In the genomic region with DNA sequence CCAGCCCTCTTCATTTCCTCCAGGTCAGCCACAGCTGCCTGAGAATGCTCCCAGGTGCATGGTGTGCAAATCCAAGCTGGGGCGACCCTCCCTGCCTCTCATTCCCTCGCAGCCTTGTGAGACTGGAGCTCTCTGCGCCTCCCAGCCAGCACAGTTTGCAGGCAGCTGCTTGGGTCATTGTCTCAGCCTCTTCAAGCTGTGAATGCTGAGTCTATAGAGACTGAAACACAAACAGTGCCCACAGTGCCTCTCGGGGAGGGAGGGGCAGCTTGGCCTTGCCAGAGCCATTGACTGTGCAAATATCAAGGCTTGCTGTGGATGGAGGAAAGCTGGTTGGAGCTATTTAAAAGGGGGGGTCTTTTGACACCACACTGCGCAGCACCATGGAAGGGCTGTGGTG, we compare ENCODE assay signal across 10 cellular contexts. TPM values are rescaled to one million over a fixed set of nuclear protein-coding genes. Genes with fewer than 3 reads are reported as not detected.
DNase-seq lines count a peak whose midpoint lies in the region; ATAC-seq and TF ChIP-seq lines count a peak whose summit lies in the region.
"Had no signal": no experiment of that assay in that cellular context is flagged by ENCODE, and none has a peak within 500 bp of the region (broad histone marks: within the 10 kb centered on the region; RNA-seq: fewer than 3 reads in every experiment).

No MANE protein-coding gene starts in this region.

- no peak for TF ChIP-seq POLR2A in vagina (IDR thresholded peaks at IDR 0.05)

- no peak overlapping the region for H3K4me3 ChIP-seq in NT2/D1 (ENCODE audit: insufficient read length, low read depth)
- no peak overlapping the region for H3K4me3 ChIP-seq in vagina
- H3K4me3 ChIP-seq: right lobe of liver had no signal

- DNase-seq in NCI-H1092 treated with DMSO at 0.1 percent for 48 hours (lab: John Stamatoyannopoulos, UW), result peak; percentile 99
- peak; percentile 86 for DNase-seq in NT2/D1 (ENCODE audit: low read depth, low spot score)
- no peak for DNase-seq in left ventricle myocardium superior
- DNase-seq in retina, result peak; percentile 82
- DNase-seq in GM19240 (ENCODE audit: insufficient read length, low spot score), result no peak
- no peak for DNase-seq in vagina (ENCODE audit: extremely low spot score in 2 of 2)
- DNase-seq: activated effector memory CD4-positive, alpha-beta T cell treated with Interleukin-2 at 50 U/mL for 16 hours; right lobe of liver had no signal

- intact Hi-C loops in left ventricle myocardium superior (cut with micrococcal nuclease) (no loop called here), vagina (cut with DNase I) (loop anchor here (10.0 kb wide), 1 partner anchor 349 kb away; no protein-coding TSS in a partner anchor)

- H3K4me1 ChIP-seq in NT2/D1 (ENCODE audit: insufficient read depth, insufficient read length), result peaks cover 25% of the 10 kb centered on the region
- peaks cover 67% of the 10 kb centered on the region for H3K4me1 ChIP-seq in vagina

- H3K27me3 ChIP-seq in NT2/D1 (ENCODE audit: insufficient read depth, insufficient read length) (no peaks in the 10 kb centered on the region), vagina (no peaks in the 10 kb centered on the region)
- H3K27me3 ChIP-seq: right lobe of liver had no signal

- ATAC-seq in left ventricle myocardium superior (peak; percentile 62), GM18867 (IDR thresholded peaks at IDR 0.05; ENCODE audit: unreplicated experiment) (no peak), HG02623 (IDR thresholded peaks at IDR 0.05; ENCODE audit: unreplicated experiment) (no peak)

- no peak for TF ChIP-seq CTCF in vagina (IDR thresholded peaks at IDR 0.05)

- H3K36me3 ChIP-seq in NT2/D1 (ENCODE audit: insufficient read depth, insufficient read length, low read length) (peaks cover 5% of the 10 kb centered on the region), vagina (no peaks in the 10 kb centered on the region)
- H3K36me3 ChIP-seq: right lobe of liver had no signal

- peak overlapping the region; percentile 39 for H3K9ac ChIP-seq in NT2/D1 (ENCODE audit: insufficient read length, low read depth)

- no peak overlapping the region for H3K27ac ChIP-seq in vagina
- H3K27ac ChIP-seq: right lobe of liver had no signal

- H3K9me3 ChIP-seq in NT2/D1 (ENCODE audit: insufficient read depth, low read length) (no peaks in the 10 kb centered on the region), vagina (no peaks in the 10 kb centered on the region)
- H3K9me3 ChIP-seq: right lobe of liver had no signal

RNA-seq across cellular contexts. Expression of a gene that starts 10.6 kb away (rescaled TPM):
- total RNA-seq in left ventricle myocardium superior (12.1 TPM), vagina (38.3 TPM)

Comparison
In these comparisons a context has a peak if more than half of its experiments do, and no peak if none do; other contexts are left out.
1. DNase-seq: peak in NCI-H1092 treated with DMSO at 0.1 percent for 48 hours (single experiment), NT2/D1 (single experiment) and retina (single experiment); none in left ventricle myocardium superior (single experiment), GM19240 (single experiment) and vagina (0 of 2).